Comparison of ENCODE assay signal across 8 cellular contexts in the genomic region with DNA sequence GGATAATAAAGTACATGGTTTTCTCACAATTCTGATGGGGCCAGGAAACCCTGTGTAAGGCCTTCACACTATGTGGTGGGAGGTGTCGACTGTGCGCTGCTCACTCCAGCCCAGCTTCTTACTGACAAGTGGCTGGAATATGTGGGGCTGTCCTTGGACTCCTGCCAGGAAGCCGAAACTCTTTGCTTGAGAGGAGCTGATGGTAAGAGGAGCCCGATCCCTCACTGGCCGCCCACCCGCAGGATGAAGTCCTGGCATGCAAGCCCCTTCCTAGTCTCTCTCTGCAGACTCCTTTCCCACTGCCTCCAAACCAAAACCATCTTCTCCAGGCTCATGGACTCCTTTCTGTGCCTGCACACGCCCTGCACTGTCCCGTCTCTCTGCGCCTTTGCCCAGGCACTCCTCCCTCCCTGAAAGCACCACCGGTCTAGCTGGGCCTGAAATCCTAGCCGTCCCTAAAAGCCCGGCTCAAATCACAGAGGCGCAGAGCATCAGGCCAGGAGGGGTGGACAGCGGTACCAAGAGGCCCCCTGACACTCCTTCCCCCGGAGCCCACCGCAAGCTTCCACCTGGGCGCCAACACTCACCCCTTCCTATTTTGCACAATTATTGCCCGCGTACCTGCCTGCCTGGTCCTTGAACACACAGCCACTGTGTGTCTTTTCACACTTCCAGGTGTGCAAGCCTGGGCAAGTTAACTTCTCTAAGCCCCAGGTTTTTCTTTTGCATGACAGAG.
DNase-seq lines count a peak whose midpoint lies in the region; ATAC-seq and TF ChIP-seq lines count a peak whose summit lies in the region.
"Not testable (repeated sequence)": the region's sequence is repeated elsewhere in the genome, so short reads cannot be mapped to it uniquely, and the experiment has no call there.

No MANE protein-coding gene starts in this region.

- H3K4me3 ChIP-seq in AG04449 (ENCODE audit: low read depth, low read length) (peak overlapping the region; percentile 91), GM12875 (ENCODE audit: low read depth, low read length) (peak overlapping the region; percentile 90), cardiac muscle cell (peak overlapping the region; percentile 69), mucosa of stomach (ENCODE audit: low read length) (peak overlapping the region; percentile 60), skin epidermis (peak overlapping the region; percentile 74 to 97 (median 84))

- intact Hi-C loops in activated CD4-positive, alpha-beta T cell treated with anti-CD3 and anti-CD28 coated beads for 36 hours (cut with DNase I, micrococcal nuclease): loop anchor here (2.0 to 10.0 kb wide), 10 partner anchors 214 to 1109 kb away; partner anchors contain the start of genes ATP6V0E2 (in 1 of the 2), EZH2 (in 1 of the 2), PDIA4 (in 1 of the 2) and ZNF282 (in 1 of the 2)

- TF ChIP-seq CTCF in AG04449 (IDR thresholded peaks at IDR 0.05; ENCODE audit: insufficient read depth, low read length, missing control alignments); GM12875 (IDR thresholded peaks at IDR 0.05; ENCODE audit: borderline replicate concordance, insufficient read depth, low read depth, low read length); chondrocyte (IDR thresholded peaks at IDR 0.05); cardiac muscle cell (IDR thresholded peaks at IDR 0.05; ENCODE audit: low read depth, low read length): not testable (repeated sequence)

- POLR2A ChIA-PET in AG04449 (lab: Yijun Ruan, JAX): interaction anchor here (0.6 to 0.9 kb wide), 3 partner anchors 84 to 475 kb away, joined by 3 read pairs; no protein-coding TSS in a partner anchor
- POLR2A ChIA-PET in activated CD4-positive, alpha-beta T cell treated with anti-CD3 and anti-CD28 coated beads for 36 hours (lab: Charles Lee): interaction anchor here (0.6 kb wide), 1 partner anchor 339 kb away, joined by 3 read pairs; no protein-coding TSS in a partner anchor

- H3K4me1 Mint-ChIP-seq in activated CD4-positive, alpha-beta T cell treated with anti-CD3 and anti-CD28 coated beads for 36 hours: peaks cover 38% of the 10 kb centered on the region
- peaks cover 31% of the 10 kb centered on the region for H3K4me1 Mint-ChIP-seq in chondrocyte (ENCODE audit: low read depth)

- not testable (repeated sequence) for H3K9me3 Mint-ChIP-seq in activated CD4-positive, alpha-beta T cell treated with anti-CD3 and anti-CD28 coated beads for 36 hours (ENCODE audit: low read depth); chondrocyte (ENCODE audit: low read depth)

- CTCF ChIA-PET in AG04449 (lab: Yijun Ruan, JAX): interaction anchor here (0.7 to 6.0 kb wide), 14 partner anchors 11 to 362 kb away, joined by 3 to 30 read pairs (median 4); partner anchors contain the start of gene ZNF783
- CTCF ChIA-PET in activated CD4-positive, alpha-beta T cell treated with anti-CD3 and anti-CD28 coated beads for 36 hours (lab: Charles Lee): interaction anchor here (0.6 to 1.5 kb wide), 6 partner anchors 9 to 1719 kb away, joined by 3 to 4 read pairs (median 3); partner anchors contain the start of gene ZNF282

- not testable (repeated sequence) for ATAC-seq in activated CD4-positive, alpha-beta T cell treated with anti-CD3 and anti-CD28 coated beads for 36 hours

- DNase-seq in AG04449 (ENCODE audit: low read depth, low spot score); chondrocyte (ENCODE audit: low spot score): not testable (repeated sequence)
- DNase-seq in NCI-H2227 (lab: John Stamatoyannopoulos, UW; ENCODE audit: unreplicated experiment) (peak; percentile 85), cardiac muscle cell (ENCODE audit: low read depth in 1 of 2, low spot score in 1 of 2) (peak; percentile 81 to 84)
- peak; percentile 34 for DNase-seq in activated CD4-positive, alpha-beta T cell treated with anti-CD3 and anti-CD28 coated beads for 36 hours

- peaks cover 25% of the 10 kb centered on the region for H3K36me3 ChIP-seq in cardiac muscle cell
- H3K36me3 ChIP-seq in mucosa of stomach (ENCODE audit: control insufficient read depth, insufficient read depth, low read length): not testable (repeated sequence)

- H3K27me3 Mint-ChIP-seq in activated CD4-positive, alpha-beta T cell treated with anti-CD3 and anti-CD28 coated beads for 36 hours; chondrocyte (ENCODE audit: low read depth): not testable (repeated sequence)

- H3K4me1 ChIP-seq in cardiac muscle cell (ENCODE audit: low read depth): not testable (repeated sequence)
- peaks cover 20% of the 10 kb centered on the region for H3K4me1 ChIP-seq in mucosa of stomach (ENCODE audit: control insufficient read depth, insufficient read depth, low read length)

- peak overlapping the region; percentile 94 for H3K9ac ChIP-seq in mucosa of stomach (ENCODE audit: low read length)

- H3K27me3 ChIP-seq in cardiac muscle cell; mucosa of stomach (ENCODE audit: control insufficient read depth, insufficient read depth, low read length): not testable (repeated sequence)

- H3K36me3 Mint-ChIP-seq in activated CD4-positive, alpha-beta T cell treated with anti-CD3 and anti-CD28 coated beads for 36 hours (ENCODE audit: low read depth): peaks cover 33% of the 10 kb centered on the region
- peaks cover 17% of the 10 kb centered on the region for H3K36me3 Mint-ChIP-seq in chondrocyte (ENCODE audit: low read depth)

- peak overlapping the region; percentile 87 for H3K27ac Mint-ChIP-seq in activated CD4-positive, alpha-beta T cell treated with anti-CD3 and anti-CD28 coated beads for 36 hours
- H3K27ac Mint-ChIP-seq in chondrocyte (ENCODE audit: unreplicated experiment): peak overlapping the region; percentile 89

- not testable (repeated sequence) for H3K9me3 ChIP-seq in cardiac muscle cell (ENCODE audit: low read depth); mucosa of stomach (ENCODE audit: control insufficient read depth, low read length)

- H3K27ac ChIP-seq in cardiac muscle cell (peak overlapping the region; percentile 87), skin epidermis (peak overlapping the region in 20 of 21 experiments; percentile 60 to 97 (median 94))

- H3K4me3 Mint-ChIP-seq in activated CD4-positive, alpha-beta T cell treated with anti-CD3 and anti-CD28 coated beads for 36 hours: peak overlapping the region; percentile 93
- H3K4me3 Mint-ChIP-seq in chondrocyte (ENCODE audit: unreplicated experiment): peak overlapping the region; percentile 93
